Comparison of ENCODE assay signal across 15 cellular contexts in genomic region chr4:145799225-145799624, GRCh38.
"Had no signal": no experiment of that assay in that cellular context is flagged by ENCODE, and none has a peak within 500 bp of the region (broad histone marks: within the 10 kb centered on the region; RNA-seq: fewer than 3 reads in every experiment).

No MANE protein-coding gene starts in this region.

- H3K4me1 ChIP-seq: colonic mucosa, upper lobe of left lung had no signal

- DNase-seq: activated CD4-positive, alpha-beta T cell treated with anti-CD3 and anti-CD28 coated beads, Interleukin-2, amount 10 ng/mL, durations not matched to agents 24 days and 14 days; activated CD4-positive, CD25-positive, alpha-beta regulatory T cell; activated naive CD8-positive, alpha-beta T cell treated with anti-CD3 and anti-CD28 coated beads for 36 hours; amygdala; body of pancreas; central memory CD4-positive, alpha-beta T cell; colonic mucosa; effector CD8-positive, alpha-beta T cell; heart right ventricle; left ventricle myocardium inferior; stimulated activated naive B cell treated with anti-CD40 and anti-IgM and Interleukin-4, amounts not matched to agents 10 μg/mL and 1 μg/mL and 100 μg/mL, for 72 hours; SW 1271; upper lobe of left lung had no signal

- H2AFZ ChIP-seq: neural progenitor cell had no signal

- H3K9ac ChIP-seq: neural progenitor cell had no signal

- H3K4me2 ChIP-seq: neural progenitor cell had no signal

- H3K4me3 ChIP-seq: body of pancreas, colonic mucosa, heart right ventricle, left ventricle myocardium inferior, neural progenitor cell, upper lobe of left lung had no signal

- H3K36me3 ChIP-seq: colonic mucosa, heart right ventricle, left ventricle myocardium inferior, neural progenitor cell, upper lobe of left lung had no signal

- ATAC-seq: body of pancreas; heart right ventricle; stimulated activated naive B cell treated with anti-CD40 and anti-IgM and Interleukin-4, amounts not matched to agents 10 μg/mL and 1 μg/mL and 100 μg/mL, for 72 hours had no signal

- H3K27ac ChIP-seq: body of pancreas, colonic mucosa, heart right ventricle, left ventricle myocardium inferior, neural progenitor cell, upper lobe of left lung had no signal

- FAIRE-seq: frontal cortex had no signal

- H3K9me3 ChIP-seq: body of pancreas, colonic mucosa, heart right ventricle, left ventricle myocardium inferior, upper lobe of left lung had no signal

- H3K27me3 ChIP-seq: body of pancreas, colonic mucosa, heart right ventricle, neural progenitor cell, upper lobe of left lung had no signal
